8 cellular contexts compared by ENCODE assay signal in genomic region chr12:19129121-19129485, GRCh38. TPM values are rescaled to one million over a fixed set of nuclear protein-coding genes. Genes with fewer than 3 reads are reported as not detected.
DNase-seq lines count a peak whose midpoint lies in the region; ATAC-seq, FAIRE-seq and TF ChIP-seq lines count a peak whose summit lies in the region.

No MANE protein-coding gene starts in this region.

- dilution Hi-C loops in keratinocyte (cut with MboI; ENCODE audit: extremely low pct_ligation_motif_present, low sequenced_read_pairs): no loop called here

- H3K36me3 ChIP-seq in keratinocyte (ENCODE audit: control insufficient read depth in 2 of 2, extremely low read depth in 1 of 2, insufficient read depth in 2 of 2, low read length in 2 of 2): no peaks in the 10 kb centered on the region
- H3K36me3 ChIP-seq in suprapubic skin: no peaks in the 10 kb centered on the region

- H3K4me3 ChIP-seq in keratinocyte (ENCODE audit: control insufficient read depth in 2 of 3, extremely low read depth in 1 of 3, insufficient read depth in 2 of 3, low read depth in 1 of 3, low read length in 3 of 3) (peak overlapping the region in 2 of 3 experiments; percentile 15 to 18), suprapubic skin (peak overlapping the region; percentile 99)

- peaks cover 7% of the 10 kb centered on the region for H3K9me3 Mint-ChIP-seq in activated CD4-positive, alpha-beta T cell treated with anti-CD3 and anti-CD28 coated beads, Interleukin-2, amount 10 ng/mL, durations not matched to agents 24 days and 14 days
- peaks cover 13% of the 10 kb centered on the region for H3K9me3 Mint-ChIP-seq in activated naive CD8-positive, alpha-beta T cell treated with anti-CD3 and anti-CD28 coated beads, Interleukin-2, amount 50 U/mL, for 24 hours

- H3K79me2 ChIP-seq in keratinocyte (ENCODE audit: control insufficient read depth, insufficient read depth, low read length): peaks cover 33% of the 10 kb centered on the region

- H3K27me3 ChIP-seq in keratinocyte (ENCODE audit: control insufficient read depth, extremely low read depth, insufficient read depth, low read length): no peaks in the 10 kb centered on the region
- no peaks in the 10 kb centered on the region for H3K27me3 ChIP-seq in suprapubic skin

- peak overlapping the region; percentile 30 for H3K9ac ChIP-seq in keratinocyte (ENCODE audit: control insufficient read depth, extremely low read depth, insufficient read depth, low read length)

- TF ChIP-seq CTCF in keratinocyte (optimal IDR thresholded peaks at IDR 0.05 in 1 of 3, IDR thresholded peaks at IDR 0.05 in 1 of 3, conservative IDR thresholded peaks at IDR 0.05 in 1 of 3; ENCODE audit: extremely low read depth in 1 of 3, insufficient read depth in 2 of 3, low read length in 3 of 3) (no peak), suprapubic skin (IDR thresholded peaks at IDR 0.05) (no peak)

- TF ChIP-seq POLR2A in suprapubic skin (IDR thresholded peaks at IDR 0.05): no peak

- no peak for DNase-seq in activated CD4-positive, alpha-beta T cell treated with anti-CD3 and anti-CD28 coated beads, Interleukin-2, amount 10 ng/mL, durations not matched to agents 24 days and 14 days
- no peak for DNase-seq in activated CD4-positive, alpha-beta T cell treated with anti-CD3 and anti-CD28 coated beads, Interleukin-2, amount 50 U/mL, for 1 hour
- no peak for DNase-seq in activated naive CD8-positive, alpha-beta T cell treated with anti-CD3 and anti-CD28 coated beads, Interleukin-2, amount 50 U/mL, for 24 hours
- DNase-seq in keratinocyte (ENCODE audit: low read depth, low spot score) (no peak), suprapubic skin (ENCODE audit: low spot score in 2 of 2) (no peak), midbrain (lab: John Stamatoyannopoulos, UW) (no peak), urothelium cell line (ENCODE audit: low spot score) (no peak)

- peak overlapping the region; percentile 79 for H2AFZ ChIP-seq in keratinocyte (ENCODE audit: control insufficient read depth, low read length)

- H3K4me1 ChIP-seq in keratinocyte (ENCODE audit: control insufficient read depth, extremely low read depth, insufficient read depth, low read length) (peaks cover 17% of the 10 kb centered on the region), suprapubic skin (peaks cover 20% of the 10 kb centered on the region)

- H3K4me2 ChIP-seq in keratinocyte (ENCODE audit: control insufficient read depth, extremely low read depth, insufficient read depth, low read depth, low read length): peak overlapping the region; percentile 41

- H3K27ac Mint-ChIP-seq in activated CD4-positive, alpha-beta T cell treated with anti-CD3 and anti-CD28 coated beads, Interleukin-2, amount 10 ng/mL, durations not matched to agents 24 days and 14 days: no peak overlapping the region
- no peak overlapping the region for H3K27ac Mint-ChIP-seq in activated naive CD8-positive, alpha-beta T cell treated with anti-CD3 and anti-CD28 coated beads, Interleukin-2, amount 50 U/mL, for 24 hours

- H4K20me1 ChIP-seq in keratinocyte (ENCODE audit: control insufficient read depth, extremely low read depth, insufficient read depth, low read length): no peaks in the 10 kb centered on the region

- peaks cover 37% of the 10 kb centered on the region for H3K27me3 Mint-ChIP-seq in activated CD4-positive, alpha-beta T cell treated with anti-CD3 and anti-CD28 coated beads, Interleukin-2, amount 10 ng/mL, durations not matched to agents 24 days and 14 days
- peaks cover 42% of the 10 kb centered on the region for H3K27me3 Mint-ChIP-seq in activated naive CD8-positive, alpha-beta T cell treated with anti-CD3 and anti-CD28 coated beads, Interleukin-2, amount 50 U/mL, for 24 hours

- H3K9me3 ChIP-seq in keratinocyte (ENCODE audit: control insufficient read depth, low read depth, low read length): no peaks in the 10 kb centered on the region
- H3K9me3 ChIP-seq in suprapubic skin: peaks cover 10% of the 10 kb centered on the region

- peaks cover 12% of the 10 kb centered on the region for H3K4me1 Mint-ChIP-seq in activated CD4-positive, alpha-beta T cell treated with anti-CD3 and anti-CD28 coated beads, Interleukin-2, amount 10 ng/mL, durations not matched to agents 24 days and 14 days
- H3K4me1 Mint-ChIP-seq in activated naive CD8-positive, alpha-beta T cell treated with anti-CD3 and anti-CD28 coated beads, Interleukin-2, amount 50 U/mL, for 24 hours: peaks cover 19% of the 10 kb centered on the region

- peak overlapping the region; percentile 39 for H3K27ac ChIP-seq in keratinocyte (ENCODE audit: control insufficient read depth, insufficient read depth, low read length)
- H3K27ac ChIP-seq in suprapubic skin: peak overlapping the region; percentile 97

- FAIRE-seq in keratinocyte (lab: Jason Lieb, UNC) (no peak), urothelium cell line (lab: Jason Lieb, UNC) (no peak)

- WGBS in suprapubic skin: 0% methylated on average over 11 of the region's 12 CpGs

- no peaks in the 10 kb centered on the region for H3K9me1 ChIP-seq in keratinocyte (ENCODE audit: control insufficient read depth, extremely low read depth, insufficient read depth, low read length)

- H3K4me3 Mint-ChIP-seq in activated CD4-positive, alpha-beta T cell treated with anti-CD3 and anti-CD28 coated beads, Interleukin-2, amount 10 ng/mL, durations not matched to agents 24 days and 14 days: peak overlapping the region; percentile 73
- peak overlapping the region; percentile 74 for H3K4me3 Mint-ChIP-seq in activated naive CD8-positive, alpha-beta T cell treated with anti-CD3 and anti-CD28 coated beads, Interleukin-2, amount 50 U/mL, for 24 hours

- peaks cover 2% of the 10 kb centered on the region for H3K36me3 Mint-ChIP-seq in activated CD4-positive, alpha-beta T cell treated with anti-CD3 and anti-CD28 coated beads, Interleukin-2, amount 10 ng/mL, durations not matched to agents 24 days and 14 days (ENCODE audit: low read depth)
- no peaks in the 10 kb centered on the region for H3K36me3 Mint-ChIP-seq in activated naive CD8-positive, alpha-beta T cell treated with anti-CD3 and anti-CD28 coated beads, Interleukin-2, amount 50 U/mL, for 24 hours (ENCODE audit: low read depth)

- TF ChIP-seq EP300 in suprapubic skin (IDR thresholded peaks at IDR 0.05): no peak

- no peak for ATAC-seq in activated naive CD8-positive, alpha-beta T cell treated with anti-CD3 and anti-CD28 coated beads, Interleukin-2, amount 50 U/mL, for 24 hours
- no peak for ATAC-seq in HG03520 (IDR thresholded peaks at IDR 0.05; ENCODE audit: unreplicated experiment)

- intact Hi-C loops in activated CD4-positive, alpha-beta T cell treated with anti-CD3 and anti-CD28 coated beads, Interleukin-2, amount 10 ng/mL, durations not matched to agents 24 days and 14 days (cut with micrococcal nuclease): no loop called here

RNA-seq across cellular contexts. Expression of gene PLEKHA5, which starts 0.4 kb away (rescaled TPM):
- total RNA-seq in activated CD4-positive, alpha-beta T cell treated with anti-CD3 and anti-CD28 coated beads, Interleukin-2, amount 10 ng/mL, durations not matched to agents 24 days and 14 days: 2.3 and 2.5 TPM in 2 replicates
- polyA plus RNA-seq in keratinocyte: 13.1 to 21.7 TPM (median 14.8 TPM) in 3 replicates
- 65.8 TPM for polyA plus RNA-seq in keratinocyte (2011; ENCODE audit: low read depth)
- 9.9 and 16.9 TPM in 2 replicates for polyA plus RNA-seq in keratinocyte (2011; cell fraction: cytosol; rRNA removed)
- polyA plus RNA-seq in keratinocyte (2011; cell fraction: nucleus; rRNA removed): 26.5 and 34.0 TPM in 2 replicates
- polyA plus RNA-seq in keratinocyte (2012; ENCODE audit: low replicate concordance): 11.5 and 20.0 TPM in 2 replicates
- 8.7 to 50.6 TPM (median 18.3 TPM) in 3 replicates for polyA minus RNA-seq in keratinocyte
- 14.0 TPM for polyA minus RNA-seq in keratinocyte (2011; cell fraction: cytosol; rRNA and poly(A)+ RNA removed)
- polyA minus RNA-seq in keratinocyte (2011; cell fraction: nucleus; rRNA and poly(A)+ RNA removed): 44.5 and 101 TPM in 2 replicates
- 10 to 100 TPM; 25.8 to 65.5 (median 34.1) TPM for total RNA-seq in suprapubic skin
